11 cellular contexts compared by ENCODE assay signal in the genomic region with DNA sequence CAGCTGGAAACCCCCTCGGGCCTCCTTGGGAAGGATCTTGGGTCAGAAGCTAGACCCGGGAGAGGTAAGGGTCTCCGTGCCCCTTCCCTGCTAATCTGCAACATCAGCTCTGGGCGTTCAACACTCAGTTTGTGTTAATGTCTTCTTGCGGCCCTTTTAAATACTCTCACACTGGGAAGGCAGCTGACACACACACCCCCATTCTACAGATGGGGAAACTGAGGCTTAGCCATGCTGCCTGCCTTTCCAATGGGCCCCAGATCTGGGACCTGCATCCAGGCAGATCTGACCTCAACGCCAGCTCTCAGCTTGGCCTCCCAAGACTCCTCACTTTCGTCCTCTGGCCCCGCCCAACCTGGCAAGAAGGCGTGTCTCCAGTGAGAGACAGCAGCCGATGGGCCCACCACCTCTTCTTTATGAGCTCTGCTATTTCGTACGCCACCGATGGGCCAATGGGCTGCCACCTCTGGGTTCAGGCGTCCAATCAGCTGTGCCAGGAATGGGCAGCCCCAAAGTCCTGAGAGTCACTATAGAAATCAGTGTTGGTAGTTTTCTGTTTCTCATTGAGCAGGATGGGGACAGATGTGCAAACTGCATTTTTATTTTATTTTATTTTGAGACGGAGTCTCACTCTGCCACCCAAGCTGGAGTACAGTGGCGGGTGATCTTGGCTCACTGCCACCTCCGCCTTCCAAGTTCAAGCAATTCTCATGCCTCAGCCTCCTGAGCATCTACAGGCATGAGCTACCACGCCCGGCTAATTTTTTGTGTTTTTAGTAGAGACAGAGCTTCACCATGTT. TPM values are rescaled to one million over a fixed set of nuclear protein-coding genes. Genes with fewer than 3 reads are reported as not detected.
A peak's percentile ranks its signal among the peaks of the same experiment; 100 is the strongest.
DNase-seq lines count a peak whose midpoint lies in the region; ATAC-seq lines count a peak whose summit lies in the region.
"Had no signal": no experiment of that assay in that cellular context is flagged by ENCODE, and none has a peak within 500 bp of the region (broad histone marks: within the 10 kb centered on the region; RNA-seq: fewer than 3 reads in every experiment).

No MANE protein-coding gene starts in this region.

- no peaks in the 10 kb centered on the region for H3K27me3 ChIP-seq in BLaER1
- H3K27me3 ChIP-seq: gastroesophageal sphincter had no signal

- peak overlapping the region; percentile 85 to 94 (median 91) for H3K27ac Mint-ChIP-seq in naive thymus-derived CD8-positive, alpha-beta T cell

- peaks cover 35 to 83% (median 80%) of the 10 kb centered on the region in 4 donors for H3K4me1 Mint-ChIP-seq in naive thymus-derived CD8-positive, alpha-beta T cell

- peaks cover 0 to 2% (median 0%) of the 10 kb centered on the region in 9 donors for H3K9me3 Mint-ChIP-seq in naive thymus-derived CD8-positive, alpha-beta T cell

- peaks cover 51% of the 10 kb centered on the region for H3K36me3 ChIP-seq in BLaER1

- H3K9me3 ChIP-seq in BLaER1 = 0 out of 2 replicates have a peak, but pooled peaks cover 11% of the 10 kb centered on the region
- H3K9me3 ChIP-seq: gastroesophageal sphincter had no signal

- POLR2A ChIA-PET in naive thymus-derived CD8-positive, alpha-beta T cell (lab: Charles Lee) = interaction anchor here (0.7 to 2.8 kb wide), 3 partner anchors 44 to 159 kb away, joined by 3 to 16 read pairs (median 3); partner anchors contain the start of gene DNM2

- peak overlapping the region; percentile 5; the same call in 1 of the 2 replicates for H3K4me3 ChIP-seq in BLaER1
- H3K4me3 ChIP-seq: gastroesophageal sphincter had no signal

- peak overlapping the region; percentile 91 for H3K27ac ChIP-seq in BLaER1
- H3K27ac ChIP-seq in caudate nucleus (ENCODE audit: low read depth, low read length) = peak overlapping the region; percentile 30

- H3K4me3 Mint-ChIP-seq in naive thymus-derived CD8-positive, alpha-beta T cell = peak overlapping the region in 9 of 10 donors; percentile 19 to 73 (median 50)

- peak overlapping the region; percentile 70; the same call in 1 of the 2 replicates for H3K9ac ChIP-seq in BLaER1

- no peaks in the 10 kb centered on the region for H3K27me3 Mint-ChIP-seq in naive thymus-derived CD8-positive, alpha-beta T cell

- peaks cover 84% of the 10 kb centered on the region for H4K20me1 ChIP-seq in BLaER1

- peak overlapping the region; percentile 82 for H3K4me2 ChIP-seq in BLaER1

- no peak for ATAC-seq in naive thymus-derived CD8-positive, alpha-beta T cell
- ATAC-seq in GM18519 (IDR thresholded peaks at IDR 0.05; ENCODE audit: low FRiP score, unreplicated experiment) (no peak), GM19467 (IDR thresholded peaks at IDR 0.05; ENCODE audit: unreplicated experiment) (no peak)

- DNase-seq in ELF-1 (ENCODE audit: low read depth, low spot score) (peak; percentile 29), caudate nucleus (lab: John Stamatoyannopoulos, UW) (peak in 10 of 61 donors; percentile 11 to 47 (median 21)), NCI-H2196 treated with DMSO at 0.1 percent for 48 hours (lab: John Stamatoyannopoulos, UW; ENCODE audit: unreplicated experiment) (no peak), NK-92 (lab: John Stamatoyannopoulos, UW; ENCODE audit: unreplicated experiment) (no peak)
- no peak for DNase-seq in naive thymus-derived CD8-positive, alpha-beta T cell
- DNase-seq: Kasumi-1, NCI-H510A treated with DMSO at 0.1 percent for 48 hours had no signal

- H3K4me1 ChIP-seq in BLaER1 = peaks cover 91% of the 10 kb centered on the region

- peaks cover 0 to 14% (median 0%) of the 10 kb centered on the region in 3 donors for H3K36me3 Mint-ChIP-seq in naive thymus-derived CD8-positive, alpha-beta T cell

RNA-seq across cellular contexts. Expression of gene DNM2, which starts 43.8 kb away (rescaled TPM):
- total RNA-seq in naive thymus-derived CD8-positive, alpha-beta T cell = 100 to 1,000 TPM; 267 to 270 TPM
- 10 to 100 TPM; 45.0 to 91.4 (median 60.9) TPM for polyA plus RNA-seq in naive thymus-derived CD8-positive, alpha-beta T cell
